ENCODE assay signal across 8 cellular contexts in the genomic region with DNA sequence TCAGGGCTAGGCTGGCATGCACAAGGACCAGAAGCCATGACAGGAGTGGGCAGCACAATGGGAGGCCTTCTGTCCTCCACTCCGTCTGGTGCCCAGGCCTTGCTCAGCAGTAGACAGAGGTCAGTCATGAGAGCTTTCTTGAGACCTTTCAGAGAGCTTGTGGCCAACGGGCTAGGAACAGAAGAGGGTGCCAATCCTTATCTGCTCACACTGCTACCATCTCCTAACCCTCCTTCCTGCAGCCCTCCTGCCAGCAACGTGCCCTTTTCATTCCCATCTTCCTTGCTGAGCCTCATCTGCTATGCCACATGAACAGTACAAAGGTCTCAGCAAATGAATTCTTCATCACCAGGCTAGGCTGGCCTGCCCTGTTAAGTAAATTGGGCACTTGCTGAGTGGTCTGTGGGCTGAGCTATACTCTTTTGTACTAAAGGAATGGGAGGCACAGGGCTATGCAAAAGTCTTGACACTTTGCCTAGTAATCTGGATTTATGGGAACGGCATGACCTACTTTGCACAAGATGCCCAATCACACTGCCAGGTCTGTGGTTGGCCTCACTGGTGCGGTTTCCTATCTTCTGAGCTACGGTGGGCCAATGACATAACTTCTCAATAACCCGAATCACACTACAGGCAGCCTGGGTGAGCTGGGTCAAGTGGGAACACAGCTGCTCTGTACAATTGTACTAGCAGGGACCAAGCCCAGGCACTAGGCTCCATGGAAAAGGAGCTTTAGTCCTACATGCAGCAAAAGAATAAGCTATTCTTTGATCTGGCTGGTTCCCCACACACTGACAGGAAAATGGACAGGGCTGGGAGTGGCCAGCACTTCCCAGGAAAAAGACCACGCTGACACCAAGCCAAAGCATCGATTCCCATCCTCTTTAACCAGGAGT. TPM values are rescaled to one million over a fixed set of nuclear protein-coding genes. Genes with fewer than 3 reads are reported as not detected.
DNase-seq lines count a peak whose midpoint lies in the region; ATAC-seq and TF ChIP-seq lines count a peak whose summit lies in the region.

No MANE protein-coding gene starts in this region.

- H3K4me1 ChIP-seq in CD8-positive, alpha-beta T cell (ENCODE audit: insufficient read depth, low read length): peaks cover 39% of the 10 kb centered on the region
- H3K4me1 ChIP-seq in SJCRH30 (peaks cover 15% of the 10 kb centered on the region), neural progenitor cell (peaks cover 33% of the 10 kb centered on the region)
- H3K4me1 ChIP-seq in effector memory CD4-positive, alpha-beta T cell (ENCODE audit: control insufficient read depth, insufficient read depth, low read length, poor library complexity, severe bottlenecking): peaks cover 38% of the 10 kb centered on the region

- no peaks in the 10 kb centered on the region for H3K27me3 ChIP-seq in CD8-positive, alpha-beta T cell (ENCODE audit: insufficient read depth, low read length)
- H3K27me3 ChIP-seq in SJCRH30: no peaks in the 10 kb centered on the region
- H3K27me3 ChIP-seq in effector memory CD4-positive, alpha-beta T cell (replicated peaks; ENCODE audit: control insufficient read depth, insufficient read depth, low read length, poor library complexity, severe bottlenecking): no peaks in the 10 kb centered on the region
- no peaks in the 10 kb centered on the region for H3K27me3 ChIP-seq in neural progenitor cell

- no peaks in the 10 kb centered on the region for H3F3A ChIP-seq in neural progenitor cell (ENCODE audit: low read depth)

- POLR2A ChIA-PET in CD8-positive, alpha-beta T cell (lab: Charles Lee): interaction anchor here (1.2 to 3.4 kb wide), 4 partner anchors 37 to 47 kb away, joined by 4 to 22 read pairs (median 14); a partner anchor contains a TSS

- H3K4me2 ChIP-seq in neural progenitor cell: no peak overlapping the region

- H3K27ac ChIP-seq in CD8-positive, alpha-beta T cell (ENCODE audit: low read depth, low read length): no peak overlapping the region
- H3K27ac ChIP-seq in SJCRH30 (no peak overlapping the region), neural progenitor cell (no peak overlapping the region)
- peak overlapping the region; percentile 70 for H3K27ac ChIP-seq in effector memory CD4-positive, alpha-beta T cell (ENCODE audit: insufficient read depth, low read length, poor library complexity, severe bottlenecking)

- H3K27ac Mint-ChIP-seq in CD8-positive, alpha-beta T cell: peak overlapping the region; percentile 89
- peak overlapping the region; percentile 32 for H3K27ac Mint-ChIP-seq in neural progenitor cell

- no peak for TF ChIP-seq CTCF in CD8-positive, alpha-beta T cell (IDR thresholded peaks at IDR 0.05)
- TF ChIP-seq CTCF in neural progenitor cell (IDR thresholded peaks at IDR 0.05): no peak

- no peaks in the 10 kb centered on the region for H3K27me3 Mint-ChIP-seq in CD8-positive, alpha-beta T cell (ENCODE audit: low read depth)
- H3K27me3 Mint-ChIP-seq in neural progenitor cell (ENCODE audit: insufficient read depth, low read depth): no peaks in the 10 kb centered on the region

- no peaks in the 10 kb centered on the region for H3K36me3 ChIP-seq in CD8-positive, alpha-beta T cell (ENCODE audit: insufficient read depth, low read length)
- H3K36me3 ChIP-seq in SJCRH30: no peaks in the 10 kb centered on the region
- no peaks in the 10 kb centered on the region for H3K36me3 ChIP-seq in effector memory CD4-positive, alpha-beta T cell (ENCODE audit: control insufficient read depth, insufficient read depth, low read length)
- H3K36me3 ChIP-seq in neural progenitor cell: no peaks in the 10 kb centered on the region

- peaks cover 83% of the 10 kb centered on the region for H3K79me2 ChIP-seq in neural progenitor cell (ENCODE audit: low read depth)

- peak; percentile 22 for ATAC-seq in CD8-positive, alpha-beta T cell
- no peak for ATAC-seq in GM18861 (IDR thresholded peaks at IDR 0.05; ENCODE audit: unreplicated experiment)

- H2AFZ ChIP-seq in neural progenitor cell (replicated peaks): no peak overlapping the region

- CTCF ChIA-PET in CD8-positive, alpha-beta T cell (lab: Charles Lee): interaction anchor here (0.8 to 3.1 kb wide), 7 partner anchors 9 to 183 kb away, joined by 3 to 23 read pairs (median 3); a partner anchor contains a TSS

- H3K4me1 Mint-ChIP-seq in CD8-positive, alpha-beta T cell (ENCODE audit: low read depth): peaks cover 77% of the 10 kb centered on the region
- H3K4me1 Mint-ChIP-seq in neural progenitor cell: peaks cover 52% of the 10 kb centered on the region

- no peaks in the 10 kb centered on the region for H3K9me3 Mint-ChIP-seq in CD8-positive, alpha-beta T cell
- peaks cover 13% of the 10 kb centered on the region for H3K9me3 Mint-ChIP-seq in neural progenitor cell

- peaks cover 4% of the 10 kb centered on the region for H3K36me3 Mint-ChIP-seq in CD8-positive, alpha-beta T cell
- H3K36me3 Mint-ChIP-seq in neural progenitor cell: peaks cover 14% of the 10 kb centered on the region

- intact Hi-C loops in CD8-positive, alpha-beta T cell (cut with DNase I, micrococcal nuclease): loop anchor here (5.0 to 10.0 kb wide), 2 partner anchors 36 to 494 kb away; a partner anchor contains a TSS

- peak in 3 of 7 experiments; percentile 29 to 44 (median 36) for DNase-seq in CD8-positive, alpha-beta T cell
- DNase-seq in SJCRH30 (peak; percentile 55 to 62), neural progenitor cell (ENCODE audit: low spot score) (no peak), D341Med (ENCODE audit: low spot score) (no peak), NCI-H2196 treated with DMSO at 0.1 percent for 48 hours (lab: John Stamatoyannopoulos, UW; ENCODE audit: unreplicated experiment) (no peak), NCI-H2029 (lab: John Stamatoyannopoulos, UW) (no peak)
- peak; percentile 41 to 59 (median 56) for DNase-seq in effector memory CD4-positive, alpha-beta T cell

- no peaks in the 10 kb centered on the region for H3K9me3 ChIP-seq in CD8-positive, alpha-beta T cell (ENCODE audit: low read length)
- no peaks in the 10 kb centered on the region for H3K9me3 ChIP-seq in SJCRH30 (replicated peaks)
- no peaks in the 10 kb centered on the region for H3K9me3 ChIP-seq in effector memory CD4-positive, alpha-beta T cell (ENCODE audit: control insufficient read depth, low read length)
- H3K9me3 ChIP-seq in neural progenitor cell (ENCODE audit: low read depth): no peaks in the 10 kb centered on the region

- H4K20me1 ChIP-seq in neural progenitor cell (ENCODE audit: low read depth): peaks cover 69% of the 10 kb centered on the region

- H3K9ac ChIP-seq in neural progenitor cell: no peak overlapping the region

- H3K4me3 ChIP-seq in CD8-positive, alpha-beta T cell (ENCODE audit: low read depth, low read length): no peak overlapping the region
- H3K4me3 ChIP-seq in SJCRH30 (no peak overlapping the region), neural progenitor cell (no peak overlapping the region)
- H3K4me3 ChIP-seq in effector memory CD4-positive, alpha-beta T cell (ENCODE audit: insufficient read depth, low read depth, low read length, poor library complexity, severe bottlenecking): peak overlapping the region; percentile 6

- peak overlapping the region; percentile 49 for H3K4me3 Mint-ChIP-seq in CD8-positive, alpha-beta T cell
- no peak overlapping the region for H3K4me3 Mint-ChIP-seq in neural progenitor cell

RNA-seq across cellular contexts. Expression of a gene that starts 47.8 kb away (rescaled TPM):
- 10 to 100 TPM; 79.1 to 82.7 TPM for total RNA-seq in CD8-positive, alpha-beta T cell
- 68.1 and 71.7 TPM in 2 replicates for total RNA-seq in SJCRH30 (2014; rRNA removed; shearing (Covaris generic))
- 137 and 185 TPM in 2 replicates for total RNA-seq in neural progenitor cell (ENCODE audit: low replicate concordance)

Comparison
In these comparisons a context has a peak if more than half of its experiments do, and no peak if none do; other contexts are left out.
1. DNase-seq: peak in SJCRH30 (2 of 2) and effector memory CD4-positive, alpha-beta T cell (3 of 3); none in neural progenitor cell (single experiment), D341Med (single experiment), NCI-H2196 treated with DMSO at 0.1 percent for 48 hours (single experiment) and NCI-H2029 (single experiment).